In genomic region chr6:145076110-145076841, GRCh38 we compare ENCODE assay signal across 19 cellular contexts.
DNase-seq lines count a peak whose midpoint lies in the region; ATAC-seq, FAIRE-seq and TF ChIP-seq lines count a peak whose summit lies in the region.
"Had no signal": no experiment of that assay in that cellular context is flagged by ENCODE, and none has a peak within 500 bp of the region (broad histone marks: within the 10 kb centered on the region; RNA-seq: fewer than 3 reads in every experiment).

No MANE protein-coding gene starts in this region.

- no peak overlapping the region for H3K27ac ChIP-seq in HepG2 (ENCODE audit: extremely low read length, insufficient read depth, low read length)
- H3K27ac ChIP-seq: 22Rv1, A549, BLaER1 had no signal

- no peak overlapping the region for H3K4me3 ChIP-seq in HepG2 (replicated peaks in 1 of 3; ENCODE audit: insufficient read depth in 1 of 3, low read depth in 2 of 3, low read length in 3 of 3)
- H3K4me3 ChIP-seq: A549, BLaER1, GM12878 had no signal

- H3K4me1 ChIP-seq in HepG2 (ENCODE audit: insufficient read depth, low read length) = no peaks in the 10 kb centered on the region
- H3K4me1 ChIP-seq: A549, BLaER1 had no signal

- no peak overlapping the region for H2AFZ ChIP-seq in HepG2 (ENCODE audit: low read length)

- no peaks in the 10 kb centered on the region for H3K27me3 Mint-ChIP-seq in WTC11 (ENCODE audit: low read depth)

- H3K79me2 ChIP-seq in HepG2 (ENCODE audit: insufficient read depth, low read length) = no peaks in the 10 kb centered on the region

- H3K36me3 Mint-ChIP-seq in WTC11 = no peaks in the 10 kb centered on the region
- H3K36me3 Mint-ChIP-seq: CD14-positive monocyte; CD4-positive, alpha-beta memory T cell had no signal

- ATAC-seq in WTC11 (peak; percentile 32; the same call in 1 of the 2 replicates), HepG2 (peak; percentile 87)
- ATAC-seq: GM12878 had no signal

- no peak overlapping the region for H3K9ac ChIP-seq in HepG2 (ENCODE audit: insufficient read depth, low read depth, low read length)
- H3K9ac ChIP-seq: BLaER1 had no signal

- CTCF ChIA-PET in WTC11 (lab: Charles Lee) (interaction anchor here (1.1 kb wide), 1 partner anchor 487 kb away, joined by 3 read pairs; no protein-coding TSS in a partner anchor), HepG2 (lab: Yijun Ruan, JAX; ENCODE audit: low intra/inter-chr PET ratio, low total read pairs) (no interaction called here)

- peaks cover 9% of the 10 kb centered on the region for H3K9me3 Mint-ChIP-seq in WTC11
- H3K9me3 Mint-ChIP-seq: H9 had no signal

- DNase-seq in NCI-H82 (lab: John Stamatoyannopoulos, UW) (peak; percentile 34), NCI-H82 treated with DMSO at 0.1 percent for 48 hours (lab: John Stamatoyannopoulos, UW; ENCODE audit: unreplicated experiment) (no peak), WTC11 (ENCODE audit: low spot score) (no peak), HepG2 (ENCODE audit: low spot score) (no peak), renal cortical epithelial cell (ENCODE audit: low read depth) (peak; percentile 47), posterior vena cava (ENCODE audit: low spot score) (no peak), NCI-H510A treated with DMSO at 0.1 percent for 48 hours (lab: John Stamatoyannopoulos, UW) (no peak)
- DNase-seq in stimulated activated naive CD4-positive, alpha-beta T cell treated with Interleukin-2 at 50 U/mL for 16 hours (lab: John Stamatoyannopoulos, UW) = no peak
- DNase-seq: Calu3; CD4-positive, alpha-beta memory T cell; DND-41; EL; H9 had no signal

- peak overlapping the region; percentile 15; the same call in 1 of the 2 replicates for H3K4me2 ChIP-seq in HepG2 (ENCODE audit: low read depth, low read length)
- H3K4me2 ChIP-seq: A549, BLaER1 had no signal

- no peaks in the 10 kb centered on the region for H3K27me3 ChIP-seq in HepG2 (ENCODE audit: control insufficient read depth in 1 of 2, insufficient read depth in 2 of 2, low read length in 2 of 2)
- H3K27me3 ChIP-seq: BLaER1 had no signal

- intact Hi-C loops in HepG2 (cut with micrococcal nuclease; ENCODE audit: unreplicated experiment) = no loop called here
- intact Hi-C loops in posterior vena cava (cut with DNase I) = no loop called here

- no peaks in the 10 kb centered on the region for H4K20me1 ChIP-seq in HepG2 (ENCODE audit: insufficient read depth, low read length)
- H4K20me1 ChIP-seq: BLaER1 had no signal

- H3K36me3 ChIP-seq in HepG2 (replicated peaks in 1 of 2; ENCODE audit: control insufficient read depth in 1 of 2, insufficient read depth in 2 of 2, low read length in 2 of 2) = no peaks in the 10 kb centered on the region
- H3K36me3 ChIP-seq: BLaER1 had no signal

- TF ChIP-seq EP300 in HepG2 (IDR thresholded peaks at IDR 0.05; ENCODE audit: low read depth in 2 of 2, low read length in 2 of 2) (no peak), HepG2 (CRISPR knock-in tag; IDR thresholded peaks at IDR 0.05; ENCODE audit: borderline replicate concordance) (no peak)

- H3K4me3 Mint-ChIP-seq in WTC11 = no peak overlapping the region
- H3K4me3 Mint-ChIP-seq: CD14-positive monocyte; CD4-positive, alpha-beta memory T cell; H9 had no signal

- POLR2A ChIA-PET in WTC11 (lab: Charles Lee) = no interaction called here
- POLR2A ChIA-PET in HepG2 (lab: Yijun Ruan, JAX) = no interaction called here

- no peak overlapping the region for H3K27ac Mint-ChIP-seq in WTC11
- H3K27ac Mint-ChIP-seq: CD14-positive monocyte; CD4-positive, alpha-beta memory T cell had no signal

- WGBS in HepG2 (ENCODE audit: low lambda C conversion rate) = 18% methylated on average over 8 of the region's 8 CpGs

- no peaks in the 10 kb centered on the region for H3K9me3 ChIP-seq in HepG2 (ENCODE audit: low read length)
- H3K9me3 ChIP-seq: A549, BLaER1 had no signal

- TF ChIP-seq RAD21 in HepG2 (CRISPR knock-in tag; IDR thresholded peaks at IDR 0.05) = no peak

- no peak for FAIRE-seq in HepG2 (lab: Jason Lieb, UNC)
- FAIRE-seq: A549, GM12878, H1 had no signal

- no TSS peak for BruUV-seq in HepG2 (replicated peaks; lab: Mats Ljungman, UMichigan)

- H3K4me1 Mint-ChIP-seq in WTC11 = no peaks in the 10 kb centered on the region
- H3K4me1 Mint-ChIP-seq: CD14-positive monocyte; CD4-positive, alpha-beta memory T cell had no signal

- no peak for TF ChIP-seq POLR2A in HepG2 (IDR thresholded peaks at IDR 0.05; ENCODE audit: insufficient read depth in 1 of 2, low read depth in 2 of 2, low read length in 2 of 2)

- in situ Hi-C loops in HepG2 (cut with HindIII; ENCODE audit: extremely low pct_ligation_motif_present, low pct_unique_long_range_greater_than_20kb) = no loop called here

- TF ChIP-seq CTCF in WTC11 (IDR thresholded peaks at IDR 0.05) = no peak
- TF ChIP-seq CTCF in HepG2 (CRISPR knock-in tag; IDR thresholded peaks at IDR 0.05) = no peak

TF ChIP-seq in WTC11, 78 proteins besides CTCF, POLR2A, EP300 and RAD21 (continues in another document):
- no peak for TF ChIP-seq TCF7 (CRISPR knock-in tag; IDR thresholded peaks at IDR 0.05; ENCODE audit: low read depth)
- TF ChIP-seq KAT7 (CRISPR knock-in tag; IDR thresholded peaks at IDR 0.05; ENCODE audit: borderline replicate concordance) = no peak
- TF ChIP-seq AR (CRISPR knock-in tag; IDR thresholded peaks at IDR 0.05) = no peak
- no peak for TF ChIP-seq ZNF138 (CRISPR knock-in tag; conservative IDR thresholded peaks at IDR 0.05)
- TF ChIP-seq HMGA2 (CRISPR knock-in tag; IDR thresholded peaks at IDR 0.05) = no peak
- TF ChIP-seq TP53 (CRISPR knock-in tag; IDR thresholded peaks at IDR 0.05) = no peak
- TF ChIP-seq ZNF671 (CRISPR knock-in tag; IDR thresholded peaks at IDR 0.05) = no peak
- TF ChIP-seq ZBTB21 (CRISPR knock-in tag; IDR thresholded peaks at IDR 0.05; ENCODE audit: borderline replicate concordance) = no peak
- TF ChIP-seq NR2C2 (CRISPR knock-in tag; IDR thresholded peaks at IDR 0.05) = no peak
- TF ChIP-seq CREB1 (CRISPR knock-in tag; IDR thresholded peaks at IDR 0.05) = no peak
- TF ChIP-seq CBFB (CRISPR knock-in tag; IDR thresholded peaks at IDR 0.05; ENCODE audit: low read depth) = no peak

TF ChIP-seq in HepG2, 621 proteins besides CTCF, POLR2A, EP300 and RAD21:
- no peak for TF ChIP-seq GABPA (IDR thresholded peaks at IDR 0.05; ENCODE audit: low read depth, low read length)
- TF ChIP-seq GABPA (CRISPR knock-in tag; IDR thresholded peaks at IDR 0.05; ENCODE audit: low read depth) = no peak
- no peak for TF ChIP-seq GTF2F1 (IDR thresholded peaks at IDR 0.05; ENCODE audit: low read length)
- no peak for TF ChIP-seq MLLT10 (CRISPR knock-in tag; IDR thresholded peaks at IDR 0.05)
- no peak for TF ChIP-seq SIX1 (CRISPR knock-in tag; IDR thresholded peaks at IDR 0.05; ENCODE audit: borderline replicate concordance)
- no peak for TF ChIP-seq DNMT3B (CRISPR knock-in tag; conservative IDR thresholded peaks at IDR 0.05)

Comparison
In these comparisons a context has a peak if more than half of its experiments do, and no peak if none do; other contexts are left out.
1. DNase-seq: peak in NCI-H82 (single experiment) and renal cortical epithelial cell (single experiment); none in NCI-H82 treated with DMSO at 0.1 percent for 48 hours (single experiment), WTC11 (single experiment), HepG2 (single experiment), stimulated activated naive CD4-positive, alpha-beta T cell treated with Interleukin-2 at 50 U/mL for 16 hours (single experiment), posterior vena cava (single experiment) and NCI-H510A treated with DMSO at 0.1 percent for 48 hours (single experiment).